Comparison of ENCODE assay signal across 14 cellular contexts in genomic region chr2:69733338-69734039, GRCh38.
"Had no signal": no experiment of that assay in that cellular context is flagged by ENCODE, and none has a peak within 500 bp of the region (broad histone marks: within the 10 kb centered on the region; RNA-seq: fewer than 3 reads in every experiment).

No MANE protein-coding gene starts in this region.

- ATAC-seq: activated CD4-positive, CD25-positive, alpha-beta regulatory T cell treated with anti-CD3 and anti-CD28 coated beads, Interleukin-2, amount 50 U/mL, for 24 hours; activated CD8-positive, alpha-beta memory T cell treated with anti-CD3 and anti-CD28 coated beads, Interleukin-2, amount 10 ng/mL, durations not matched to agents 7 days and 5 days; activated naive CD4-positive, alpha-beta T cell treated with anti-CD3 and anti-CD28 coated beads, Interleukin-2, amount 50 U/mL, for 72 hours; activated T-cell treated with anti-CD3 and anti-CD28 coated beads, Interleukin-2, amount 50 U/mL, for 4 hours; left colon; stimulated activated naive CD8-positive, alpha-beta T cell treated with anti-CD3 and anti-CD28 coated beads, Interleukin-15, amount 100 ng/mL, for 72 hours; T-helper 17 cell had no signal

- DNase-seq: activated CD4-positive, alpha-beta T cell treated with anti-CD3 and anti-CD28 coated beads, Interleukin-2, amount 50 U/mL, for 4 hours; activated CD8-positive, alpha-beta memory T cell treated with anti-CD3 and anti-CD28 coated beads, Interleukin-2, amount 10 ng/mL, durations not matched to agents 7 days and 5 days; activated effector memory CD4-positive, alpha-beta T cell treated with anti-CD3 and anti-CD28 coated beads, Interleukin-2, amount 50 U/mL, for 16 hours; activated T-cell treated with anti-CD3 and anti-CD28 coated beads, Interleukin-2, amount 50 U/mL, for 4 hours; amniotic stem cell; brain microvascular endothelial cell; left colon; nephron progenitor cell; stimulated activated CD4-positive, alpha-beta T cell treated with anti-CD3 and anti-CD28 coated beads, Interleukin-15, amount 100 ng/mL, for 24 hours; stimulated activated CD4-positive, alpha-beta T cell treated with anti-CD3 and anti-CD28 coated beads, Interleukin-4, amount 100 ng/mL, for 24 hours; stimulated activated naive CD8-positive, alpha-beta T cell treated with anti-CD3 and anti-CD28 coated beads, Interleukin-15, amount 100 ng/mL, for 72 hours; T-helper 17 cell had no signal
